9 cellular contexts compared by ENCODE assay signal in the genomic region with DNA sequence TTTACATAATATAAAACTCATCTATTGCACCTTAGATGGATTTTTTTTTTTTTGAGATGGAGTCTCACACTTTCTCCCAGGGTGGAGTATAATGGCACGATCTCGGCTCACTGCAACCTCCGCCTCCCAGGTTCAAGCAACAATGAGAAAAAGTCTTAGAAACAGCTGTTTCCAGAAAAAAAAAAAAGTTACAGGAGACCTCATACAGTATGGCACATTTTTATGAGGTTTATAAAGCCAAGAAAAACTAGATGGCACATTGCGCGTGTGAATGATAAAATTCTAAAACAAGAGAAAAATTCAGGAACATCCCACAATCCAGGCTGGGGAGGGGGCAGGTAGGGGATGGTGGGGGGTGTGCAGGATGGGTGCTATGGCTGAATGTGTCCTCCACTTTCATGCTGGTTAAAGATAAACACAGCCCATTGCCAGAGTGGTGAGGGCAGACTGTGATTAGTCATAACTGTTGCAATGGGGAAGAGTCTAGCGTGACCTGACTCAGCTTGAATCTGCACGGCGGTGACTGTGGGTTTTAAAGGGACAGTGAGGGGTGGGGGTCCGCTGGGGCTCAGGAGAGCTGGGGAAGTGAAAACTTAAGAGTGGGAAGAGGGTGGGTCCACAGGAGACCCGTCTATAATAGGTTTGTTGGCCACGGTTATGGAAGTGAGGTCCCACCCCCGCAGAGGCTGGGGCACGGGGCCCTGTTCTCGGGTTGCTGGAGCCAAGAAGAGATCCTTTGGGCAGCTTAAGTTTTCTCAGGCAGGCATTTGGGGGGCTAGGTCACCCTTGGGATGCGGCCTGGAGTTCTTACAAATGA. TPM values are rescaled to one million over a fixed set of nuclear protein-coding genes. Genes with fewer than 3 reads are reported as not detected.
DNase-seq lines count a peak whose midpoint lies in the region; ATAC-seq and TF ChIP-seq lines count a peak whose summit lies in the region.
"Had no signal": no experiment of that assay in that cellular context is flagged by ENCODE, and none has a peak within 500 bp of the region (broad histone marks: within the 10 kb centered on the region; RNA-seq: fewer than 3 reads in every experiment).

No MANE protein-coding gene starts in this region.

- ATAC-seq in GM19438 (IDR thresholded peaks at IDR 0.05; ENCODE audit: low read depth, unreplicated experiment) = peak; percentile 99
- peak; percentile 97 for ATAC-seq in HG03196 (IDR thresholded peaks at IDR 0.05; ENCODE audit: unreplicated experiment)
- peak; percentile 47 to 87 for ATAC-seq in upper lobe of left lung (ENCODE audit: low FRiP score in 2 of 2)

- no peaks in the 10 kb centered on the region for H3K9me3 ChIP-seq in upper lobe of left lung

- H3K4me3 ChIP-seq in upper lobe of left lung = no peak overlapping the region

- no peak for TF ChIP-seq POLR2A in upper lobe of left lung (IDR thresholded peaks at IDR 0.05)

- H3K27me3 ChIP-seq in upper lobe of left lung = no peaks in the 10 kb centered on the region

- peaks cover 0 to 8% (median 7%) of the 10 kb centered on the region in 4 donors for H3K4me1 ChIP-seq in upper lobe of left lung

- no peaks in the 10 kb centered on the region for H3K36me3 ChIP-seq in upper lobe of left lung

- no peak for TF ChIP-seq CTCF in upper lobe of left lung (IDR thresholded peaks at IDR 0.05)

- no peak for TF ChIP-seq EP300 in upper lobe of left lung (IDR thresholded peaks at IDR 0.05)

- H3K27ac ChIP-seq in upper lobe of left lung = peak overlapping the region in 1 of 4 donors; percentile 22

- WGBS in upper lobe of left lung, 2 donors = 66 to 67% methylated on average over 15 of the region's 15 CpGs

- peak; percentile 86 for DNase-seq in ELR (ENCODE audit: low read depth)
- DNase-seq in SW480 (ENCODE audit: low spot score) = peak; percentile 59
- DNase-seq in fibroblast of the conjunctiva (ENCODE audit: low read depth) = peak; percentile 76
- DNase-seq in upper lobe of left lung = no peak
- DNase-seq in NCI-H2107 treated with DMSO at 0.1 percent for 48 hours (lab: John Stamatoyannopoulos, UW; ENCODE audit: unreplicated experiment) = no peak
- no peak for DNase-seq in NCI-H446 treated with DMSO at 0.1 percent for 48 hours (lab: John Stamatoyannopoulos, UW)
- DNase-seq: T-cell had no signal

RNA-seq across cellular contexts. Expression of a gene that starts 11.9 kb away (rescaled TPM):
- 100 to 1,000 TPM in 1 of 6 donors, 10 to 100 TPM in 3, 1 to 10 TPM in 2; 7.4 to 110 (median 15.1) TPM for total RNA-seq in upper lobe of left lung

RNA-seq across cellular contexts. Expression of a gene that starts 12.3 kb away (rescaled TPM):
- 10 to 100 TPM in 4 of 6 donors, 1 to 10 TPM in 2; 4.8 to 18.3 (median 15.6) TPM for total RNA-seq in upper lobe of left lung

Comparison
In these comparisons a context has a peak if more than half of its experiments do, and no peak if none do; other contexts are left out.
1. DNase-seq: peak in ELR (single experiment), SW480 (single experiment) and fibroblast of the conjunctiva (single experiment); none in upper lobe of left lung (0 of 2), NCI-H2107 treated with DMSO at 0.1 percent for 48 hours (single experiment) and NCI-H446 treated with DMSO at 0.1 percent for 48 hours (single experiment).
2. Peak in every context shown above with its lines, with median percentiles within 50 percentile points of each other: ATAC-seq.